ENCODE assay signal across 8 cellular contexts in genomic region chr3:15405448-15406050, GRCh38. TPM values are rescaled to one million over a fixed set of nuclear protein-coding genes. Genes with fewer than 3 reads are reported as not detected.
DNase-seq lines count a peak whose midpoint lies in the region; ATAC-seq and TF ChIP-seq lines count a peak whose summit lies in the region.

No MANE protein-coding gene starts in this region.

- H3K36me3 ChIP-seq in hepatocyte (replicated peaks; ENCODE audit: insufficient read depth, low read depth) (no peaks in the 10 kb centered on the region), spleen (peaks cover 0 to 27% (median 8%) of the 10 kb centered on the region in 6 donors)

- H3K4me3 ChIP-seq in hepatocyte (no peak overlapping the region), spleen (no peak overlapping the region)

- H3K9me3 ChIP-seq in hepatocyte (ENCODE audit: low read depth) (no peaks in the 10 kb centered on the region), spleen (no peaks in the 10 kb centered on the region)

- H3K9me2 ChIP-seq in hepatocyte (replicated peaks; ENCODE audit: insufficient read depth), result no peaks in the 10 kb centered on the region

- no peak for TF ChIP-seq POLR2A in spleen (IDR thresholded peaks at IDR 0.05)

- TF ChIP-seq CTCF in hepatocyte (IDR thresholded peaks at IDR 0.05; ENCODE audit: poor library complexity) (peak; percentile 65), spleen (IDR thresholded peaks at IDR 0.05 in 8 of 11, conservative IDR thresholded peaks at IDR 0.05 in 3 of 11) (peak; percentile 21 to 85 (median 68))

- no peaks in the 10 kb centered on the region for H3K27me3 ChIP-seq in hepatocyte
- H3K27me3 ChIP-seq in spleen (replicated peaks in 1 of 7), result no peaks in the 10 kb centered on the region

- H3K4me1 ChIP-seq in hepatocyte (ENCODE audit: insufficient read depth), result no peaks in the 10 kb centered on the region
- H3K4me1 ChIP-seq in spleen, result peaks cover 0 to 26% (median 7%) of the 10 kb centered on the region in 6 donors

- H3K79me2 ChIP-seq in hepatocyte, result no peaks in the 10 kb centered on the region

- DNase-seq in Daoy (ENCODE audit: low read depth), result peak; percentile 18
- DNase-seq in H4 (ENCODE audit: low spot score), result peak; percentile 51
- peak; percentile 12 to 43 for DNase-seq in NCI-H446 (lab: John Stamatoyannopoulos, UW)
- DNase-seq in astrocyte of the hippocampus (ENCODE audit: low read depth, low spot score), result peak; percentile 70
- DNase-seq in hepatocyte (ENCODE audit: low spot score), result peak; percentile 62
- no peak for DNase-seq in spleen
- DNase-seq in ecto neural progenitor cell (ENCODE audit: low spot score), result no peak

- ATAC-seq in HG02588 (IDR thresholded peaks at IDR 0.05; ENCODE audit: unreplicated experiment), result no peak

- 40% methylated on average over 3 of the region's 3 CpGs for WGBS in hepatocyte (ENCODE audit: low lambda C conversion rate, missing lambda C conversion rate)
- 33 to 41% (median 40%) methylated on average over 3 of the region's 3 CpGs for WGBS in spleen, 5 donors

- H3K4me2 ChIP-seq in hepatocyte, result no peak overlapping the region

- intact Hi-C loops in spleen (cut with DNase I; ENCODE audit: low total_unique reads), result no loop called here

- H4K20me1 ChIP-seq in hepatocyte (ENCODE audit: insufficient read depth, poor library complexity, severe bottlenecking), result no peaks in the 10 kb centered on the region

- H3K27ac ChIP-seq in hepatocyte (no peak overlapping the region), spleen (peak overlapping the region in 1 of 8 donors; percentile 30)

- H2AFZ ChIP-seq in hepatocyte, result no peak overlapping the region

RNA-seq across cellular contexts. Expression of gene METTL6, which starts 21.8 kb away (rescaled TPM):
- 29.3 and 37.2 TPM in 2 replicates for total RNA-seq in Daoy (2014; rRNA removed; shearing (Covaris generic))
- total RNA-seq in H4 (2014; rRNA removed; shearing (Covaris generic)), result 26.8 and 34.0 TPM in 2 replicates
- total RNA-seq in hepatocyte (21.4 and 21.5 TPM in 2 replicates), spleen (10 to 100 TPM; 13.4 to 18.8 (median 15.9) TPM)
- polyA plus RNA-seq in hepatocyte (13.4 and 15.8 TPM in 2 replicates), spleen (10 to 100 TPM in 2 of 3 donors, 1 to 10 TPM in 1; 6.4 to 11.4 (median 10.2) TPM)

RNA-seq across cellular contexts. Expression of gene EAF1, which starts 21.8 kb away (rescaled TPM):
- 18.2 and 20.8 TPM in 2 replicates for total RNA-seq in Daoy (2014; rRNA removed; shearing (Covaris generic))
- 13.1 and 15.8 TPM in 2 replicates for total RNA-seq in H4 (2014; rRNA removed; shearing (Covaris generic))
- total RNA-seq in hepatocyte (26.3 and 28.8 TPM in 2 replicates), spleen (10 to 100 TPM; 21.7 to 40.8 (median 28.4) TPM)
- polyA plus RNA-seq in hepatocyte (7.6 and 9.2 TPM in 2 replicates), spleen (1 to 10 TPM; 3.0 to 7.0 (median 4.0) TPM)

Comparison
In these comparisons a context has a peak if more than half of its experiments do, and no peak if none do; other contexts are left out.
1. DNase-seq: peak in Daoy (single experiment), H4 (single experiment), NCI-H446 (2 of 2), astrocyte of the hippocampus (single experiment) and hepatocyte (single experiment); none in spleen (single experiment) and ecto neural progenitor cell (single experiment).